ENCODE assay signal across 9 cellular contexts in genomic region chr1:166947398-166948043, GRCh38. TPM values are rescaled to one million over a fixed set of nuclear protein-coding genes. Genes with fewer than 3 reads are reported as not detected.
A peak's percentile ranks its signal among the peaks of the same experiment; 100 is the strongest.
DNase-seq lines count a peak whose midpoint lies in the region; ATAC-seq and TF ChIP-seq lines count a peak whose summit lies in the region.
"Had no signal": no experiment of that assay in that cellular context is flagged by ENCODE, and none has a peak within 500 bp of the region (broad histone marks: within the 10 kb centered on the region; RNA-seq: fewer than 3 reads in every experiment).

No MANE protein-coding gene starts in this region.

- CTCF ChIA-PET in mammary epithelial cell (lab: Charles Lee; ENCODE audit: low non-redundant PET): no interaction called here

- peak; percentile 25 to 44 for ATAC-seq in stimulated activated naive B cell treated with anti-CD40 and anti-IgM and Interleukin-4, amounts not matched to agents 10 μg/mL and 1 μg/mL and 100 μg/mL, for 72 hours (replicated peaks)
- no peak for ATAC-seq in HG02981 (IDR thresholded peaks at IDR 0.05; ENCODE audit: unreplicated experiment)

- H3K27me3 Mint-ChIP-seq in stimulated activated naive B cell treated with anti-CD40 and anti-IgM and Interleukin-4, amounts not matched to agents 10 μg/mL and 1 μg/mL and 100 μg/mL, for 72 hours: peaks cover 49 to 55% of the 10 kb centered on the region in 2 donors

- DNase-seq in GM03348 (ENCODE audit: low spot score): peak; percentile 81
- DNase-seq in NCI-H1092 (lab: John Stamatoyannopoulos, UW): peak; percentile 77
- DNase-seq in mammary epithelial cell: peak; percentile 33
- DNase-seq in kidney epithelial cell (ENCODE audit: low read depth): peak; percentile 63
- no peak for DNase-seq in stimulated activated naive B cell treated with anti-CD40 and anti-IgM and Interleukin-4, amounts not matched to agents 10 μg/mL and 1 μg/mL and 100 μg/mL, for 72 hours
- no peak for DNase-seq in stimulated activated CD4-positive, alpha-beta T cell treated with anti-CD3 and anti-CD28 coated beads, Interleukin-1b, Interleukin-23, amount 100 ng/mL, for 48 hours
- no peak for DNase-seq in RPMI8226

- peaks cover 11 to 27% of the 10 kb centered on the region in 2 donors for H3K4me1 Mint-ChIP-seq in stimulated activated naive B cell treated with anti-CD40 and anti-IgM and Interleukin-4, amounts not matched to agents 10 μg/mL and 1 μg/mL and 100 μg/mL, for 72 hours

- no peak overlapping the region for H3K27ac Mint-ChIP-seq in stimulated activated naive B cell treated with anti-CD40 and anti-IgM and Interleukin-4, amounts not matched to agents 10 μg/mL and 1 μg/mL and 100 μg/mL, for 72 hours

- no peak overlapping the region for H3K27ac ChIP-seq in mammary epithelial cell (ENCODE audit: insufficient read depth, low read depth, low read length)

- in situ Hi-C loops in mammary epithelial cell (cut with MboI; ENCODE audit: low sequenced_read_pairs in 2 of 2): no loop called here

- WGBS in mammary epithelial cell (ENCODE audit: low coverage, missing lambda C conversion rate): 12% methylated on average over 16 of the region's 44 CpGs

- H2AFZ ChIP-seq in mammary epithelial cell (ENCODE audit: low read depth, low read length): no peak overlapping the region

- BruUV-seq in mammary epithelial cell (replicated peaks; lab: Mats Ljungman, UMichigan): no TSS peak

- H3K27me3 ChIP-seq in mammary epithelial cell (ENCODE audit: insufficient read depth, low read length) (peaks cover 4% of the 10 kb centered on the region), kidney epithelial cell (ENCODE audit: control insufficient read depth, insufficient read depth, low read length) (no peaks in the 10 kb centered on the region)

- H3K36me3 ChIP-seq in mammary epithelial cell (ENCODE audit: insufficient read depth, low read length) (no peaks in the 10 kb centered on the region), kidney epithelial cell (ENCODE audit: control insufficient read depth, insufficient read depth, low read length) (no peaks in the 10 kb centered on the region)

- H4K20me1 ChIP-seq in mammary epithelial cell (ENCODE audit: insufficient read depth, low read length): no peaks in the 10 kb centered on the region

- H3K9me3 Mint-ChIP-seq in stimulated activated naive B cell treated with anti-CD40 and anti-IgM and Interleukin-4, amounts not matched to agents 10 μg/mL and 1 μg/mL and 100 μg/mL, for 72 hours: no peaks in the 10 kb centered on the region

- H3K9me3 ChIP-seq in mammary epithelial cell (replicated peaks; ENCODE audit: insufficient read depth, low read length): no peaks in the 10 kb centered on the region

- peak overlapping the region; percentile 75 for H3K4me2 ChIP-seq in mammary epithelial cell (ENCODE audit: insufficient read depth, low read depth, low read length)

- H3K4me1 ChIP-seq in mammary epithelial cell (ENCODE audit: insufficient read depth, low read length): peaks cover 25% of the 10 kb centered on the region

- no peaks in the 10 kb centered on the region for H3K36me3 Mint-ChIP-seq in stimulated activated naive B cell treated with anti-CD40 and anti-IgM and Interleukin-4, amounts not matched to agents 10 μg/mL and 1 μg/mL and 100 μg/mL, for 72 hours

- TF ChIP-seq CTCF in mammary epithelial cell (conservative IDR thresholded peaks at IDR 0.05 in 1 of 2, IDR thresholded peaks at IDR 0.05 in 1 of 2; ENCODE audit: extremely low read depth in 1 of 2, insufficient read depth in 1 of 2, low read depth in 1 of 2, low read length in 2 of 2) (no peak), kidney epithelial cell (IDR thresholded peaks at IDR 0.05; ENCODE audit: insufficient read depth, low read length, poor library complexity, severe bottlenecking) (no peak)

- H3K9ac ChIP-seq in mammary epithelial cell (ENCODE audit: insufficient read depth, low read length): no peak overlapping the region

- H3K4me3 ChIP-seq in mammary epithelial cell (replicated peaks in 1 of 3; ENCODE audit: insufficient read depth in 1 of 3, low read depth in 2 of 3, low read length in 3 of 3) (peak overlapping the region in 1 of 3 experiments; percentile 6), kidney epithelial cell (ENCODE audit: low read depth, low read length) (peak overlapping the region; percentile 21)

- dilution Hi-C loops in mammary epithelial cell (cut with HindIII; ENCODE audit: low sequenced_read_pairs): no loop called here

- H3K4me3 Mint-ChIP-seq in stimulated activated naive B cell treated with anti-CD40 and anti-IgM and Interleukin-4, amounts not matched to agents 10 μg/mL and 1 μg/mL and 100 μg/mL, for 72 hours: peak overlapping the region; percentile 80 to 82

- intact Hi-C loops in mammary epithelial cell (cut with micrococcal nuclease): no loop called here

- H3K79me2 ChIP-seq in mammary epithelial cell (ENCODE audit: insufficient read depth, low read length): no peaks in the 10 kb centered on the region

RNA-seq across cellular contexts. Expression of gene ILDR2, which starts 27.8 kb away (rescaled TPM):
- total RNA-seq in mammary epithelial cell (not detected), kidney epithelial cell (1.3 and 3.8 TPM in 2 replicates)
- 0.02 TPM for polyA plus RNA-seq in mammary epithelial cell
- not detected for polyA minus RNA-seq in mammary epithelial cell

RNA-seq across cellular contexts. Expression of gene MAEL, which starts 41.6 kb away (rescaled TPM):
- total RNA-seq in mammary epithelial cell (not detected), kidney epithelial cell (0.33 TPM in 1 of 2 replicates, not detected in the other)
- not detected for polyA plus RNA-seq in mammary epithelial cell
- polyA minus RNA-seq in mammary epithelial cell: not detected
- total RNA-seq: NCI-H460 had no signal

Comparison
In these comparisons a context has a peak if more than half of its experiments do, and no peak if none do; other contexts are left out.
1. DNase-seq: peak in GM03348 (single experiment), NCI-H1092 (single experiment), mammary epithelial cell (single experiment) and kidney epithelial cell (single experiment); none in stimulated activated naive B cell treated with anti-CD40 and anti-IgM and Interleukin-4, amounts not matched to agents 10 μg/mL and 1 μg/mL and 100 μg/mL, for 72 hours (single experiment), stimulated activated CD4-positive, alpha-beta T cell treated with anti-CD3 and anti-CD28 coated beads, Interleukin-1b, Interleukin-23, amount 100 ng/mL, for 48 hours (single experiment) and RPMI8226 (single experiment).